Comparison of ENCODE assay signal across 14 cellular contexts in the genomic region with DNA sequence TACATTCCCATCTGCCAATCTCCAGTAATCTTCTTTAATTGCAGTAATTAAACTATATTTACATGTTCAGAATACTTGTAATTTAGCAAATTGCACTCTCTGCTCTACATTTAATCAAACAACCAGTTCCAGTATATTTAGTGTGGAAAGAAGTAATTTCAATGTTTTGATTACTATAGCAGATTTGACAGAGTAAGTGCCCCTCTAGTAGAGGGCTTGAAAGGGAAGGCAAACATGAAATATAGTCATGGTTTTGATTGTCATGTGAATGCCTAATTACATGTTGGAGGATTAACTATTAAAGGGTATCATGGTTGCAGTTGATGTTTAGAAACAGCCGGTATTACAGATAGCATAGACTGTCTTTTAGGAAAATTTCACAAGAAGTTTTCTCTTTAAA.
"Had no signal": no experiment of that assay in that cellular context is flagged by ENCODE, and none has a peak within 500 bp of the region (broad histone marks: within the 10 kb centered on the region; RNA-seq: fewer than 3 reads in every experiment).

No MANE protein-coding gene starts in this region.

- H3K9me3 Mint-ChIP-seq: natural killer cell treated with Interleukin-12 subunit alpha and Interleukin-12 subunit beta and Interleukin-15 and Interleukin-18, amount 100 ng/mL, for 72 hours; stimulated activated memory B cell treated with anti-CD40 and anti-IgM and Interleukin-4, amounts not matched to agents 10 μg/mL and 1 μg/mL and 100 μg/mL, for 72 hours had no signal

- H3K36me3 Mint-ChIP-seq: activated naive CD8-positive, alpha-beta T cell; natural killer cell treated with Interleukin-12 subunit alpha and Interleukin-12 subunit beta and Interleukin-15 and Interleukin-18, amount 100 ng/mL, for 72 hours; stimulated activated memory B cell treated with anti-CD40 and anti-IgM and Interleukin-4, amounts not matched to agents 10 μg/mL and 1 μg/mL and 100 μg/mL, for 72 hours had no signal

- DNase-seq: activated CD4-positive, alpha-beta T cell treated with anti-CD3 and anti-CD28 coated beads, Interleukin-2, amount 50 U/mL, for 4 hours; activated gamma-delta T cell treated with Interleukin-2 at 50 U/mL for 16 hours; amniotic stem cell; dermis blood vessel endothelial cell; effector memory CD4-positive, alpha-beta T cell; heart left ventricle; kidney; sigmoid colon; stimulated activated CD4-positive, alpha-beta T cell treated with anti-CD3 and anti-CD28 coated beads, Interleukin-4, amount 100 ng/mL, for 4 hours; upper lobe of left lung; WERI-Rb-1 had no signal

- H3K4me3 Mint-ChIP-seq: activated naive CD8-positive, alpha-beta T cell; natural killer cell treated with Interleukin-12 subunit alpha and Interleukin-12 subunit beta and Interleukin-15 and Interleukin-18, amount 100 ng/mL, for 72 hours; stimulated activated memory B cell treated with anti-CD40 and anti-IgM and Interleukin-4, amounts not matched to agents 10 μg/mL and 1 μg/mL and 100 μg/mL, for 72 hours had no signal

- H3K4me1 Mint-ChIP-seq: stimulated activated memory B cell treated with anti-CD40 and anti-IgM and Interleukin-4, amounts not matched to agents 10 μg/mL and 1 μg/mL and 100 μg/mL, for 72 hours had no signal

- H3K27me3 Mint-ChIP-seq: activated naive CD8-positive, alpha-beta T cell; stimulated activated memory B cell treated with anti-CD40 and anti-IgM and Interleukin-4, amounts not matched to agents 10 μg/mL and 1 μg/mL and 100 μg/mL, for 72 hours had no signal

- H3K27ac Mint-ChIP-seq: activated naive CD8-positive, alpha-beta T cell; natural killer cell treated with Interleukin-12 subunit alpha and Interleukin-12 subunit beta and Interleukin-15 and Interleukin-18, amount 100 ng/mL, for 72 hours; stimulated activated memory B cell treated with anti-CD40 and anti-IgM and Interleukin-4, amounts not matched to agents 10 μg/mL and 1 μg/mL and 100 μg/mL, for 72 hours had no signal
